Comparison of ENCODE assay signal across 8 cellular contexts in genomic region chr2:70089946-70090523, GRCh38. TPM values are rescaled to one million over a fixed set of nuclear protein-coding genes. Genes with fewer than 3 reads are reported as not detected.
DNase-seq lines count a peak whose midpoint lies in the region; ATAC-seq and TF ChIP-seq lines count a peak whose summit lies in the region.

No MANE protein-coding gene starts in this region.

- H3K9me3 Mint-ChIP-seq in activated CD4-positive, alpha-beta T cell treated with anti-CD3 and anti-CD28 coated beads, Interleukin-2, amount 10 ng/mL, durations not matched to agents 7 days and 5 days: no peaks in the 10 kb centered on the region
- peaks cover 0 to 2% of the 10 kb centered on the region in 2 donors for H3K9me3 Mint-ChIP-seq in activated naive CD4-positive, alpha-beta T cell treated with anti-CD3 and anti-CD28 coated beads, Interleukin-2, amount 50 U/mL, for 72 hours

- H3K27me3 ChIP-seq in left lung: no peaks in the 10 kb centered on the region
- H3K27me3 ChIP-seq in thymus (ENCODE audit: control insufficient read depth, insufficient read depth): no peaks in the 10 kb centered on the region
- H3K27me3 ChIP-seq in foreskin keratinocyte: no peaks in the 10 kb centered on the region

- intact Hi-C loops in left lung (cut with DNase I): loop anchor here in 1 of 2 donors (5.0 to 10.0 kb wide), 3 partner anchors 32 to 175 kb away; partner anchors contain the start of gene MXD1

- H3K4me1 Mint-ChIP-seq in activated CD4-positive, alpha-beta T cell treated with anti-CD3 and anti-CD28 coated beads, Interleukin-2, amount 10 ng/mL, durations not matched to agents 7 days and 5 days: peaks cover 56% of the 10 kb centered on the region

- H3K4me1 ChIP-seq in left lung: peaks cover 15 to 59% of the 10 kb centered on the region in 2 donors
- peaks cover 33% of the 10 kb centered on the region for H3K4me1 ChIP-seq in thymus (ENCODE audit: control insufficient read depth, insufficient read depth, low read length)
- peaks cover 15% of the 10 kb centered on the region for H3K4me1 ChIP-seq in foreskin keratinocyte

- peak overlapping the region; percentile 100 for H3K27ac Mint-ChIP-seq in activated CD4-positive, alpha-beta T cell treated with anti-CD3 and anti-CD28 coated beads, Interleukin-2, amount 10 ng/mL, durations not matched to agents 7 days and 5 days
- peak overlapping the region; percentile 98 to 99 for H3K27ac Mint-ChIP-seq in activated naive CD4-positive, alpha-beta T cell treated with anti-CD3 and anti-CD28 coated beads, Interleukin-2, amount 50 U/mL, for 72 hours

- POLR2A ChIA-PET in activated CD4-positive, alpha-beta T cell treated with anti-CD3 and anti-CD28 coated beads, Interleukin-2, amount 10 ng/mL, durations not matched to agents 7 days and 5 days (lab: Charles Lee): interaction anchor here (1.0 kb wide), 1 partner anchor 26 kb away, joined by 3 read pairs; no protein-coding TSS in a partner anchor

- H3K4me3 ChIP-seq in left lung (peak overlapping the region; percentile 67 to 93), thymus (ENCODE audit: low read length) (peak overlapping the region; percentile 66)

- no peak for ATAC-seq in activated naive CD4-positive, alpha-beta T cell treated with anti-CD3 and anti-CD28 coated beads, Interleukin-2, amount 50 U/mL, for 72 hours
- ATAC-seq in left lung (no peak), GM19455 (IDR thresholded peaks at IDR 0.05; ENCODE audit: unreplicated experiment) (no peak), foreskin keratinocyte (no peak)

- WGBS in thymus: 78% methylated on average over 6 of the region's 6 CpGs

- CTCF ChIA-PET in activated CD4-positive, alpha-beta T cell treated with anti-CD3 and anti-CD28 coated beads, Interleukin-2, amount 10 ng/mL, durations not matched to agents 7 days and 5 days (lab: Charles Lee): interaction anchor here (0.8 to 3.4 kb wide), 3 partner anchors 14 to 52 kb away, joined by 3 to 11 read pairs (median 3); no protein-coding TSS in a partner anchor

- no peak for DNase-seq in activated CD4-positive, alpha-beta T cell treated with anti-CD3 and anti-CD28 coated beads, Interleukin-2, amount 10 ng/mL, durations not matched to agents 7 days and 5 days
- no peak for DNase-seq in activated CD4-positive, alpha-beta T cell treated with anti-CD3 and anti-CD28 coated beads for 4 hours
- DNase-seq in activated naive CD4-positive, alpha-beta T cell treated with anti-CD3 and anti-CD28 coated beads, Interleukin-2, amount 50 U/mL, for 72 hours (ENCODE audit: low spot score in 2 of 2): no peak
- DNase-seq in left lung (no peak), NCI-H1694 treated with DMSO at 0.1 percent for 48 hours (lab: John Stamatoyannopoulos, UW) (no peak), foreskin keratinocyte (no peak)

- H3K36me3 ChIP-seq in left lung (peaks cover 0 to 13% of the 10 kb centered on the region in 2 donors), thymus (ENCODE audit: control insufficient read depth, insufficient read depth) (peaks cover 7% of the 10 kb centered on the region)

- peak overlapping the region; percentile 98 for H3K4me3 Mint-ChIP-seq in activated CD4-positive, alpha-beta T cell treated with anti-CD3 and anti-CD28 coated beads, Interleukin-2, amount 10 ng/mL, durations not matched to agents 7 days and 5 days

- H3K9me3 ChIP-seq in left lung (no peaks in the 10 kb centered on the region), thymus (ENCODE audit: control insufficient read depth) (no peaks in the 10 kb centered on the region)

- TF ChIP-seq CTCF in left lung (IDR thresholded peaks at IDR 0.05) (no peak), foreskin keratinocyte (conservative IDR thresholded peaks at IDR 0.05) (no peak)

- H3K27ac ChIP-seq in left lung (peak overlapping the region; percentile 100), thymus (ENCODE audit: low read depth) (peak overlapping the region; percentile 92), foreskin keratinocyte (no peak overlapping the region)

- H3K27me3 Mint-ChIP-seq in activated CD4-positive, alpha-beta T cell treated with anti-CD3 and anti-CD28 coated beads, Interleukin-2, amount 10 ng/mL, durations not matched to agents 7 days and 5 days: no peaks in the 10 kb centered on the region

- peaks cover 52% of the 10 kb centered on the region for H3K36me3 Mint-ChIP-seq in activated CD4-positive, alpha-beta T cell treated with anti-CD3 and anti-CD28 coated beads, Interleukin-2, amount 10 ng/mL, durations not matched to agents 7 days and 5 days (ENCODE audit: low read depth)
- H3K36me3 Mint-ChIP-seq in activated naive CD4-positive, alpha-beta T cell treated with anti-CD3 and anti-CD28 coated beads, Interleukin-2, amount 50 U/mL, for 72 hours: peaks cover 37 to 41% of the 10 kb centered on the region in 2 donors

RNA-seq across cellular contexts. Expression of gene PCBP1, which starts 2.8 kb away (rescaled TPM):
- total RNA-seq in activated CD4-positive, alpha-beta T cell treated with anti-CD3 and anti-CD28 coated beads, Interleukin-2, amount 10 ng/mL, durations not matched to agents 7 days and 5 days: 100 to 1,000 TPM; 527 to 544 TPM
- total RNA-seq in activated naive CD4-positive, alpha-beta T cell treated with anti-CD3 and anti-CD28 coated beads, Interleukin-2, amount 50 U/mL, for 72 hours: 100 to 1,000 TPM; 339 to 451 TPM
- total RNA-seq in left lung: 100 to 1,000 TPM; 297 to 404 TPM
- 361 TPM for polyA plus RNA-seq in thymus
- total RNA-seq in foreskin keratinocyte: 115 and 138 TPM in 2 replicates
- 288 and 309 TPM in 2 replicates for polyA plus RNA-seq in foreskin keratinocyte
